14 cellular contexts compared by ENCODE assay signal in genomic region chr16:74724820-74725549, GRCh38. TPM values are rescaled to one million over a fixed set of nuclear protein-coding genes. Genes with fewer than 3 reads are reported as not detected.
DNase-seq lines count a peak whose midpoint lies in the region; ATAC-seq and TF ChIP-seq lines count a peak whose summit lies in the region.
"Had no signal": no experiment of that assay in that cellular context is flagged by ENCODE, and none has a peak within 500 bp of the region (broad histone marks: within the 10 kb centered on the region; RNA-seq: fewer than 3 reads in every experiment).

No MANE protein-coding gene starts in this region.

- peak; percentile 61 to 96 for ATAC-seq in left cardiac atrium
- no peak for ATAC-seq in HG03442 (IDR thresholded peaks at IDR 0.05; ENCODE audit: unreplicated experiment)
- ATAC-seq in HG03520 (IDR thresholded peaks at IDR 0.05; ENCODE audit: unreplicated experiment): no peak
- ATAC-seq: GM12878 had no signal

- no peaks in the 10 kb centered on the region for H3K4me1 ChIP-seq in left ventricle myocardium inferior
- no peaks in the 10 kb centered on the region for H3K4me1 ChIP-seq in effector memory CD4-positive, alpha-beta T cell (ENCODE audit: control insufficient read depth, insufficient read depth, low read length, poor library complexity, severe bottlenecking)
- H3K4me1 ChIP-seq: HAP-1 had no signal

- H3K9me3 ChIP-seq in left ventricle myocardium inferior (replicated peaks): peaks cover 12% of the 10 kb centered on the region
- H3K9me3 ChIP-seq in effector memory CD4-positive, alpha-beta T cell (ENCODE audit: control insufficient read depth, low read length): no peaks in the 10 kb centered on the region

- DNase-seq in left cardiac atrium: no peak
- DNase-seq in left ventricle myocardium inferior: no peak
- DNase-seq in cerebellar cortex (ENCODE audit: low spot score): peak; percentile 3
- peak; percentile 59 for DNase-seq in mucosa of gallbladder (ENCODE audit: low spot score)
- DNase-seq in central memory CD4-positive, alpha-beta T cell: no peak
- DNase-seq in effector memory CD4-positive, alpha-beta T cell: no peak
- DNase-seq: activated naive CD8-positive, alpha-beta T cell treated with anti-CD3 and anti-CD28 coated beads, Interleukin-2, amount 10 ng/mL, durations not matched to agents 7 days and 5 days; NCI-H524 treated with DMSO at 0.1 percent for 48 hours; right cardiac atrium; stimulated activated naive CD4-positive, alpha-beta T cell had no signal

- H3K27me3 ChIP-seq in left ventricle myocardium inferior (ENCODE audit: low read depth): peaks cover 48% of the 10 kb centered on the region
- no peaks in the 10 kb centered on the region for H3K27me3 ChIP-seq in effector memory CD4-positive, alpha-beta T cell (replicated peaks; ENCODE audit: control insufficient read depth, insufficient read depth, low read length, poor library complexity, severe bottlenecking)

- no peak overlapping the region for H3K27ac ChIP-seq in left ventricle myocardium inferior (replicated peaks)
- no peak overlapping the region for H3K27ac ChIP-seq in effector memory CD4-positive, alpha-beta T cell (ENCODE audit: insufficient read depth, low read length, poor library complexity, severe bottlenecking)

- H3K36me3 ChIP-seq in left ventricle myocardium inferior: no peaks in the 10 kb centered on the region
- H3K36me3 ChIP-seq in effector memory CD4-positive, alpha-beta T cell (ENCODE audit: control insufficient read depth, insufficient read depth, low read length): no peaks in the 10 kb centered on the region
- H3K36me3 ChIP-seq: HAP-1 had no signal

- no peak overlapping the region for H3K4me3 ChIP-seq in left ventricle myocardium inferior
- H3K4me3 ChIP-seq in effector memory CD4-positive, alpha-beta T cell (ENCODE audit: insufficient read depth, low read depth, low read length, poor library complexity, severe bottlenecking): no peak overlapping the region
- H3K4me3 ChIP-seq: GM12878, HAP-1 had no signal

- TF ChIP-seq CTCF in left ventricle myocardium inferior (IDR thresholded peaks at IDR 0.05; ENCODE audit: borderline replicate concordance): no peak

- intact Hi-C loops in left cardiac atrium (cut with DNase I): no loop called here
- intact Hi-C loops in left ventricle myocardium inferior (cut with micrococcal nuclease): no loop called here

RNA-seq across cellular contexts. Expression of gene MLKL, which starts 24.3 kb away (rescaled TPM):
- 10 to 100 TPM in 1 of 2 donors, 1 to 10 TPM in 1; 5.4 to 10.6 TPM for total RNA-seq in left cardiac atrium
- total RNA-seq in left ventricle myocardium inferior: 3.2 TPM
- 12.8 TPM for total RNA-seq in mucosa of gallbladder

RNA-seq across cellular contexts. Expression of gene FA2H, which starts 49.6 kb away (rescaled TPM):
- total RNA-seq in left cardiac atrium (under 1 TPM; 0.29 to 0.31 TPM), left ventricle myocardium inferior (not detected), mucosa of gallbladder (82.2 TPM)
- total RNA-seq: activated naive CD8-positive, alpha-beta T cell treated with anti-CD3 and anti-CD28 coated beads, Interleukin-2, amount 10 ng/mL, durations not matched to agents 7 days and 5 days had no signal

RNA-seq across cellular contexts. Expression of gene RFWD3, which starts 58.3 kb away (rescaled TPM):
- total RNA-seq in left cardiac atrium (1 to 10 TPM; 7.2 to 8.8 TPM), left ventricle myocardium inferior (5.9 TPM), mucosa of gallbladder (22.6 TPM)

Comparison
In these comparisons a context has a peak if more than half of its experiments do, and no peak if none do; other contexts are left out.
1. ATAC-seq: peak in left cardiac atrium (2 of 2); none in HG03442 (single experiment) and HG03520 (single experiment).
2. DNase-seq: peak in cerebellar cortex (single experiment) and mucosa of gallbladder (single experiment); none in left cardiac atrium (single experiment), left ventricle myocardium inferior (single experiment), central memory CD4-positive, alpha-beta T cell (single experiment) and effector memory CD4-positive, alpha-beta T cell (0 of 3).
3. RNA of gene FA2H, which starts 49.6 kb away (total RNA-seq): 82.2 TPM in mucosa of gallbladder (single experiment); 0.29 to 0.31 TPM in left cardiac atrium and not detected in left ventricle myocardium inferior (single experiment); every median in the first group is over 10 times any median in the second.